31 cellular contexts compared by ENCODE assay signal in the genomic region with DNA sequence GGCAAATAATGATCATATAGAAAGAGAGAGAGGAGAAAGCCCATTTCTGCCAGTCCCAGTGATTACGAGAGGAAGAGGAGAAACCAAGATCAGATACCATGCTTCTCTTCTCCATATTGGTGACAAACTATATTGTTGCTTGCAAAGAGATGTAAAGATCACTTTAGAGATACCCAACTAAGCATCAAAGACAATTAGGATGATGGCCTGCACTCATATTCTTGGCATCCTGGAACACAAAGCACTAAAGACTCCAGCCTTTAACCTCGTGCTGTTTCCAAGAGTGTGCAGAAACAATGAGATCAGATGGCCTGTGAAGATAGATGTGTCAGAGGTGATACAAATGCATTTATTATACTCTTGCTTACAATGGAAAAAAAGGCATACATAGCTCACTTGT.
"Had no signal": no experiment of that assay in that cellular context is flagged by ENCODE, and none has a peak within 500 bp of the region (broad histone marks: within the 10 kb centered on the region; RNA-seq: fewer than 3 reads in every experiment).

No MANE protein-coding gene starts in this region.

- H3K27me3 ChIP-seq: left lung, pancreas, stomach, suprapubic skin, tibial artery, upper lobe of right lung had no signal

- H3K36me3 ChIP-seq: left lung, lower lobe of right lung, pancreas, prostate gland, stomach, suprapubic skin, thoracic aorta, tibial artery, upper lobe of right lung had no signal

- H3K4me3 Mint-ChIP-seq: immature natural killer cell; naive thymus-derived CD8-positive, alpha-beta T cell; nephron; neural crest cell; stimulated activated naive B cell treated with anti-CD40 and anti-IgM and Interleukin-4, amounts not matched to agents 10 μg/mL and 1 μg/mL and 100 μg/mL, for 72 hours had no signal

- H3K4me1 ChIP-seq: left lung, lower lobe of right lung, pancreas, prostate gland, upper lobe of right lung had no signal

- H3K9me3 Mint-ChIP-seq: nephron, neural crest cell had no signal

- H3K36me3 Mint-ChIP-seq: stimulated activated naive B cell treated with anti-CD40 and anti-IgM and Interleukin-4, amounts not matched to agents 10 μg/mL and 1 μg/mL and 100 μg/mL, for 72 hours had no signal

- DNase-seq: immature natural killer cell; kidney; left colon; left lung; lower lobe of right lung; mammary epithelial cell; mesenchymal stem cell; naive thymus-derived CD8-positive, alpha-beta T cell; nucleus accumbens; pancreas; posterior cingulate gyrus; retina; right cardiac atrium; stimulated activated CD4-positive, alpha-beta T cell treated with anti-CD3 and anti-CD28 coated beads, Interleukin-12 subunit alpha, Interleukin-12 subunit beta, amount 100 ng/mL, for 4 hours; stimulated activated CD4-positive, alpha-beta T cell treated with anti-CD3 and anti-CD28 coated beads, Interleukin-15, amount 100 ng/mL, for 24 hours; stimulated activated CD4-positive, alpha-beta T cell treated with anti-CD3 and anti-CD28 coated beads, Interleukin-2, amount 100 ng/mL, for 24 hours; stimulated activated CD4-positive, alpha-beta T cell treated with anti-CD3 and anti-CD28 coated beads, Interleukin-4, amount 100 ng/mL, for 1 hour; stimulated activated naive B cell treated with anti-CD40 and anti-IgM and Interleukin-4, amounts not matched to agents 10 μg/mL and 1 μg/mL and 100 μg/mL, for 72 hours; stimulated activated naive CD8-positive, alpha-beta T cell treated with anti-CD3 and anti-CD28 coated beads, Interleukin-15, Interleukin-2, amounts not matched to agents 100 U/mL and 50 U/mL, for 24 hours; stomach; tibial artery; trophoblast cell; upper lobe of right lung had no signal

- FAIRE-seq: islet of Langerhans, kidney, pancreas, urothelium cell line had no signal

- H3K9me3 ChIP-seq: lower lobe of right lung, pancreas, prostate gland, suprapubic skin, thoracic aorta, tibial artery, upper lobe of right lung had no signal

- H3K27me3 Mint-ChIP-seq: naive thymus-derived CD8-positive, alpha-beta T cell; stimulated activated naive B cell treated with anti-CD40 and anti-IgM and Interleukin-4, amounts not matched to agents 10 μg/mL and 1 μg/mL and 100 μg/mL, for 72 hours had no signal

- H3K27ac ChIP-seq: left lung, lower lobe of right lung, pancreas, prostate gland, skin epidermis, stomach, suprapubic skin, thoracic aorta, tibial artery, upper lobe of right lung had no signal

- H3K4me1 Mint-ChIP-seq: immature natural killer cell; stimulated activated naive B cell treated with anti-CD40 and anti-IgM and Interleukin-4, amounts not matched to agents 10 μg/mL and 1 μg/mL and 100 μg/mL, for 72 hours had no signal

- H3K4me3 ChIP-seq: left lung, lower lobe of right lung, pancreas, prostate gland, skin epidermis, stomach, suprapubic skin, thoracic aorta, tibial artery, upper lobe of right lung had no signal

- H3K27ac Mint-ChIP-seq: immature natural killer cell; nephron; stimulated activated naive B cell treated with anti-CD40 and anti-IgM and Interleukin-4, amounts not matched to agents 10 μg/mL and 1 μg/mL and 100 μg/mL, for 72 hours had no signal
